1 cellular context compared by ENCODE assay signal in the genomic region with DNA sequence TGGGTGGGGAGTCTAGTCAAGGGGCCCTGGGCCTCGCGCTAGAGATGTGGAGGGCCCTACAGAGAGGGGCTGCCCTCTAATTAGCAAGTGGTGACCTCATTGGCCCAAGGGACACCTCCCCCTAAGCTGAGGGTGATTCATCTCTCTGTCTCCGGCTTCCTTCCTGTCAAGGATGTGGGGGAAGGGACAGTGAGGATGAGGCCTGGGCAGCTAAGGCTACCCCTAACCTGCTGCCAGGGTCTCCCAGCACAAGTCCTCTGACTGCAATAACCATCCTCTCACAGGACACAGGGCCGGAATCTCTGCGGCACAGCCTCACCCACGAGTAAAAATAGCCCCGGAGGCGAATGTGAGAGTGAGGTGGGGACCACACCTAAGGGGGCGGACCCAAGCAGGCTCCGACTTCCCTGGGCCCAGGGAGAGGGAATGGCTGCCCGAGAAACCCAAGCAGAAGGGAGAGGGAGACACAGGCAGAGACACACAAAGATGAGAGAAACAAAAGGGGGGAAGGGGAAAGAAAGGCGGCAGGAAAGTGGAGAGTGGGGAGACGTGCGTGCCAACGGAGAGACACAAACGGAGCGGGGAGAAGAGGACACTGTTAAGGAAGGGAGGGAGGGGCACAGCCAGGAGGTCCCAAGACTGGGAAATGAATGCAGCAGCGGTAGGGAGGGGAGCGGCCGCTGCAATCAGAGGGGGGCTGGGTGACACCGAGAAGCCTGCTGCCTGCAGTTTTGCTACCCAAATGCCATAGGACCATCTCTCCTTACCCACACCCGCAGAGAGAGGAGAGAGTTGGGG.
TF ChIP-seq lines count a peak whose summit lies in the region.

No MANE protein-coding gene starts in this region.

TF ChIP-seq in GM12878, 131 proteins besides CTCF, POLR2A, EP300 and RAD21:
- TF ChIP-seq HDGF (IDR thresholded peaks at IDR 0.05) (peak; percentile 89), JUNB (IDR thresholded peaks at IDR 0.05) (peak; percentile 82), ZNF217 (IDR thresholded peaks at IDR 0.05) (peak; percentile 49; the same call in 1 of the 2 replicates), IKZF1 (conservative IDR thresholded peaks at IDR 0.05) (peak; percentile 70), NFXL1 (IDR thresholded peaks at IDR 0.05; ENCODE audit: borderline replicate concordance) (no peak), EGR1 (IDR thresholded peaks at IDR 0.05; ENCODE audit: borderline replicate concordance in 1 of 2, low read depth in 2 of 2, low read length in 2 of 2) (peak in 1 of 2 experiments; percentile 28; a peak in 1 of 3 replicates), SP1 (IDR thresholded peaks at IDR 0.05; ENCODE audit: low read depth, low read length) (peak; percentile 33), DPF2 (IDR thresholded peaks at IDR 0.05) (peak; percentile 61; the same call in 1 of the 2 replicates), ZNF24 (IDR thresholded peaks at IDR 0.05) (no peak), ZBED1 (IDR thresholded peaks at IDR 0.05; ENCODE audit: borderline replicate concordance) (peak; percentile 73; the same call in 1 of the 2 replicates), ZNF622 (IDR thresholded peaks at IDR 0.05) (no peak), CBFB (IDR thresholded peaks at IDR 0.05; ENCODE audit: low read depth) (no peak), MXI1 (IDR thresholded peaks at IDR 0.05; ENCODE audit: low read depth, low read length) (peak; percentile 69), LARP7 (IDR thresholded peaks at IDR 0.05) (peak; percentile 69), RCOR1 (conservative IDR thresholded peaks at IDR 0.05; ENCODE audit: low read depth, low read length) (0 out of 2 replicates have a peak, but pooled peaks have one; percentile 54), ATF7 (IDR thresholded peaks at IDR 0.05; ENCODE audit: low read depth) (peak; percentile 95), CBX5 (IDR thresholded peaks at IDR 0.05; ENCODE audit: low read depth) (no peak), YY1 (IDR thresholded peaks at IDR 0.05; ENCODE audit: low read depth, low read length) (peak; percentile 55; the same call in 1 of the 2 replicates), WRNIP1 (IDR thresholded peaks at IDR 0.05; ENCODE audit: borderline replicate concordance, low read depth, low read length) (0 out of 2 replicates have a peak, but pooled peaks have one; percentile 38), CBX3 (IDR thresholded peaks at IDR 0.05; ENCODE audit: borderline replicate concordance, low read depth) (no peak), SMC3 (IDR thresholded peaks at IDR 0.05; ENCODE audit: borderline replicate concordance, low read length) (peak; percentile 18; the same call in 1 of the 2 replicates), ETV6 (conservative IDR thresholded peaks at IDR 0.05 in 1 of 2, IDR thresholded peaks at IDR 0.05 in 1 of 2; ENCODE audit: borderline replicate concordance in 1 of 2, low read depth in 1 of 2) (peak in 1 of 2 experiments; percentile 84; a peak in 2 of 4 replicates), CHD2 (IDR thresholded peaks at IDR 0.05; ENCODE audit: borderline replicate concordance, low read depth, low read length) (peak; percentile 87; the same call in 1 of the 2 replicates), BHLHE40 (IDR thresholded peaks at IDR 0.05; ENCODE audit: borderline replicate concordance in 1 of 2, low read depth in 2 of 2, low read length in 1 of 2) (peak; percentile 22 to 49; a peak in 1 of 4 replicates), NR2F1 (conservative IDR thresholded peaks at IDR 0.05) (peak; percentile 73), CHD1 (IDR thresholded peaks at IDR 0.05; ENCODE audit: low read depth, low read length) (no peak), NBN (IDR thresholded peaks at IDR 0.05) (peak; percentile 45), TBL1XR1 (IDR thresholded peaks at IDR 0.05; ENCODE audit: low read depth, low read length) (peak; percentile 81), EED (IDR thresholded peaks at IDR 0.05; ENCODE audit: low read depth) (peak; percentile 35), JUND (IDR thresholded peaks at IDR 0.05; ENCODE audit: low read depth, low read length) (peak; percentile 71; the same call in 1 of the 2 replicates), KLF5 (IDR thresholded peaks at IDR 0.05; ENCODE audit: partially characterized antibody) (no peak), CREM (IDR thresholded peaks at IDR 0.05; ENCODE audit: low read depth) (0 out of 2 replicates have a peak, but pooled peaks have one; percentile 45), ATF2 (IDR thresholded peaks at IDR 0.05; ENCODE audit: low read length) (no peak), MTA2 (IDR thresholded peaks at IDR 0.05; ENCODE audit: low read depth) (peak; percentile 57; the same call in 1 of the 2 replicates), BCL11A (IDR thresholded peaks at IDR 0.05; ENCODE audit: low read depth, low read length) (peak; percentile 81), IRF4 (IDR thresholded peaks at IDR 0.05; ENCODE audit: low read depth, low read length) (0 out of 2 replicates have a peak, but pooled peaks have one; percentile 42), IKZF2 (IDR thresholded peaks at IDR 0.05) (peak in 1 of 2 experiments; percentile 8; a peak in 3 of 4 replicates), MEF2B (IDR thresholded peaks at IDR 0.05; ENCODE audit: partially characterized antibody, poor library complexity, severe bottlenecking) (peak; percentile 84), RB1 (IDR thresholded peaks at IDR 0.05; ENCODE audit: borderline replicate concordance) (0 out of 2 replicates have a peak, but pooled peaks have one; percentile 11)
- TF ChIP-seq, protein P1, sequence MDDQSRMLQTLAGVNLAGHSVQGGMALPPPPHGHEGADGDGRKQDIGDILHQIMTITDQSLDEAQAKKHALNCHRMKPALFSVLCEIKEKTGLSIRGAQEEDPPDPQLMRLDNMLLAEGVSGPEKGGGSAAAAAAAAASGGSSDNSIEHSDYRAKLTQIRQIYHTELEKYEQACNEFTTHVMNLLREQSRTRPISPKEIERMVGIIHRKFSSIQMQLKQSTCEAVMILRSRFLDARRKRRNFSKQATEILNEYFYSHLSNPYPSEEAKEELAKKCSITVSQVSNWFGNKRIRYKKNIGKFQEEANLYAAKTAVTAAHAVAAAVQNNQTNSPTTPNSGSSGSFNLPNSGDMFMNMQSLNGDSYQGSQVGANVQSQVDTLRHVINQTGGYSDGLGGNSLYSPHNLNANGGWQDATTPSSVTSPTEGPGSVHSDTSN (IDR thresholded peaks at IDR 0.05; ENCODE audit: insufficient replicate concordance, low read depth, low read length), result peak; percentile 84
- TF ChIP-seq, protein P2, sequence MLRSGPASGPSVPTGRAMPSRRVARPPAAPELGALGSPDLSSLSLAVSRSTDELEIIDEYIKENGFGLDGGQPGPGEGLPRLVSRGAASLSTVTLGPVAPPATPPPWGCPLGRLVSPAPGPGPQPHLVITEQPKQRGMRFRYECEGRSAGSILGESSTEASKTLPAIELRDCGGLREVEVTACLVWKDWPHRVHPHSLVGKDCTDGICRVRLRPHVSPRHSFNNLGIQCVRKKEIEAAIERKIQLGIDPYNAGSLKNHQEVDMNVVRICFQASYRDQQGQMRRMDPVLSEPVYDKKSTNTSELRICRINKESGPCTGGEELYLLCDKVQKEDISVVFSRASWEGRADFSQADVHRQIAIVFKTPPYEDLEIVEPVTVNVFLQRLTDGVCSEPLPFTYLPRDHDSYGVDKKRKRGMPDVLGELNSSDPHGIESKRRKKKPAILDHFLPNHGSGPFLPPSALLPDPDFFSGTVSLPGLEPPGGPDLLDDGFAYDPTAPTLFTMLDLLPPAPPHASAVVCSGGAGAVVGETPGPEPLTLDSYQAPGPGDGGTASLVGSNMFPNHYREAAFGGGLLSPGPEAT (IDR thresholded peaks at IDR 0.05; ENCODE audit: low read depth), result 0 out of 2 replicates have a peak, but pooled peaks have one; percentile 42
- TF ChIP-seq, protein P3, sequence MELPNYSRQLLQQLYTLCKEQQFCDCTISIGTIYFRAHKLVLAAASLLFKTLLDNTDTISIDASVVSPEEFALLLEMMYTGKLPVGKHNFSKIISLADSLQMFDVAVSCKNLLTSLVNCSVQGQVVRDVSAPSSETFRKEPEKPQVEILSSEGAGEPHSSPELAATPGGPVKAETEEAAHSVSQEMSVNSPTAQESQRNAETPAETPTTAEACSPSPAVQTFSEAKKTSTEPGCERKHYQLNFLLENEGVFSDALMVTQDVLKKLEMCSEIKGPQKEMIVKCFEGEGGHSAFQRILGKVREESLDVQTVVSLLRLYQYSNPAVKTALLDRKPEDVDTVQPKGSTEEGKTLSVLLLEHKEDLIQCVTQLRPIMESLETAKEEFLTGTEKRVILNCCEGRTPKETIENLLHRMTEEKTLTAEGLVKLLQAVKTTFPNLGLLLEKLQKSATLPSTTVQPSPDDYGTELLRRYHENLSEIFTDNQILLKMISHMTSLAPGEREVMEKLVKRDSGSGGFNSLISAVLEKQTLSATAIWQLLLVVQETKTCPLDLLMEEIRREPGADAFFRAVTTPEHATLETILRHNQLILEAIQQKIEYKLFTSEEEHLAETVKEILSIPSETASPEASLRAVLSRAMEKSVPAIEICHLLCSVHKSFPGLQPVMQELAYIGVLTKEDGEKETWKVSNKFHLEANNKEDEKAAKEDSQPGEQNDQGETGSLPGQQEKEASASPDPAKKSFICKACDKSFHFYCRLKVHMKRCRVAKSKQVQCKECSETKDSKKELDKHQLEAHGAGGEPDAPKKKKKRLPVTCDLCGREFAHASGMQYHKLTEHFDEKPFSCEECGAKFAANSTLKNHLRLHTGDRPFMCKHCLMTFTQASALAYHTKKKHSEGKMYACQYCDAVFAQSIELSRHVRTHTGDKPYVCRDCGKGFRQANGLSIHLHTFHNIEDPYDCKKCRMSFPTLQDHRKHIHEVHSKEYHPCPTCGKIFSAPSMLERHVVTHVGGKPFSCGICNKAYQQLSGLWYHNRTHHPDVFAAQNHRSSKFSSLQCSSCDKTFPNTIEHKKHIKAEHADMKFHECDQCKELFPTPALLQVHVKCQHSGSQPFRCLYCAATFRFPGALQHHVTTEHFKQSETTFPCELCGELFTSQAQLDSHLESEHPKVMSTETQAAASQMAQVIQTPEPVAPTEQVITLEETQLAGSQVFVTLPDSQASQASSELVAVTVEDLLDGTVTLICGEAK (IDR thresholded peaks at IDR 0.05; ENCODE audit: borderline replicate concordance), result peak; percentile 26; the same call in 1 of the 2 replicates
- TF ChIP-seq, protein P4, sequence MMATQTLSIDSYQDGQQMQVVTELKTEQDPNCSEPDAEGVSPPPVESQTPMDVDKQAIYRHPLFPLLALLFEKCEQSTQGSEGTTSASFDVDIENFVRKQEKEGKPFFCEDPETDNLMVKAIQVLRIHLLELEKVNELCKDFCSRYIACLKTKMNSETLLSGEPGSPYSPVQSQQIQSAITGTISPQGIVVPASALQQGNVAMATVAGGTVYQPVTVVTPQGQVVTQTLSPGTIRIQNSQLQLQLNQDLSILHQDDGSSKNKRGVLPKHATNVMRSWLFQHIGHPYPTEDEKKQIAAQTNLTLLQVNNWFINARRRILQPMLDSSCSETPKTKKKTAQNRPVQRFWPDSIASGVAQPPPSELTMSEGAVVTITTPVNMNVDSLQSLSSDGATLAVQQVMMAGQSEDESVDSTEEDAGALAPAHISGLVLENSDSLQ (IDR thresholded peaks at IDR 0.05), result peak; percentile 70
- TF ChIP-seq, protein P5, sequence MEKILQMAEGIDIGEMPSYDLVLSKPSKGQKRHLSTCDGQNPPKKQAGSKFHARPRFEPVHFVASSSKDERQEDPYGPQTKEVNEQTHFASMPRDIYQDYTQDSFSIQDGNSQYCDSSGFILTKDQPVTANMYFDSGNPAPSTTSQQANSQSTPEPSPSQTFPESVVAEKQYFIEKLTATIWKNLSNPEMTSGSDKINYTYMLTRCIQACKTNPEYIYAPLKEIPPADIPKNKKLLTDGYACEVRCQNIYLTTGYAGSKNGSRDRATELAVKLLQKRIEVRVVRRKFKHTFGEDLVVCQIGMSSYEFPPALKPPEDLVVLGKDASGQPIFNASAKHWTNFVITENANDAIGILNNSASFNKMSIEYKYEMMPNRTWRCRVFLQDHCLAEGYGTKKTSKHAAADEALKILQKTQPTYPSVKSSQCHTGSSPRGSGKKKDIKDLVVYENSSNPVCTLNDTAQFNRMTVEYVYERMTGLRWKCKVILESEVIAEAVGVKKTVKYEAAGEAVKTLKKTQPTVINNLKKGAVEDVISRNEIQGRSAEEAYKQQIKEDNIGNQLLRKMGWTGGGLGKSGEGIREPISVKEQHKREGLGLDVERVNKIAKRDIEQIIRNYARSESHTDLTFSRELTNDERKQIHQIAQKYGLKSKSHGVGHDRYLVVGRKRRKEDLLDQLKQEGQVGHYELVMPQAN (conservative IDR thresholded peaks at IDR 0.05), result 0 out of 2 replicates have a peak, but pooled peaks have one; percentile 38
- TF ChIP-seq, protein P6, sequence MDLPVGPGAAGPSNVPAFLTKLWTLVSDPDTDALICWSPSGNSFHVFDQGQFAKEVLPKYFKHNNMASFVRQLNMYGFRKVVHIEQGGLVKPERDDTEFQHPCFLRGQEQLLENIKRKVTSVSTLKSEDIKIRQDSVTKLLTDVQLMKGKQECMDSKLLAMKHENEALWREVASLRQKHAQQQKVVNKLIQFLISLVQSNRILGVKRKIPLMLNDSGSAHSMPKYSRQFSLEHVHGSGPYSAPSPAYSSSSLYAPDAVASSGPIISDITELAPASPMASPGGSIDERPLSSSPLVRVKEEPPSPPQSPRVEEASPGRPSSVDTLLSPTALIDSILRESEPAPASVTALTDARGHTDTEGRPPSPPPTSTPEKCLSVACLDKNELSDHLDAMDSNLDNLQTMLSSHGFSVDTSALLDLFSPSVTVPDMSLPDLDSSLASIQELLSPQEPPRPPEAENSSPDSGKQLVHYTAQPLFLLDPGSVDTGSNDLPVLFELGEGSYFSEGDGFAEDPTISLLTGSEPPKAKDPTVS (IDR thresholded peaks at IDR 0.05; ENCODE audit: low read depth, low read length), result no peak
- TF ChIP-seq, protein P7, sequence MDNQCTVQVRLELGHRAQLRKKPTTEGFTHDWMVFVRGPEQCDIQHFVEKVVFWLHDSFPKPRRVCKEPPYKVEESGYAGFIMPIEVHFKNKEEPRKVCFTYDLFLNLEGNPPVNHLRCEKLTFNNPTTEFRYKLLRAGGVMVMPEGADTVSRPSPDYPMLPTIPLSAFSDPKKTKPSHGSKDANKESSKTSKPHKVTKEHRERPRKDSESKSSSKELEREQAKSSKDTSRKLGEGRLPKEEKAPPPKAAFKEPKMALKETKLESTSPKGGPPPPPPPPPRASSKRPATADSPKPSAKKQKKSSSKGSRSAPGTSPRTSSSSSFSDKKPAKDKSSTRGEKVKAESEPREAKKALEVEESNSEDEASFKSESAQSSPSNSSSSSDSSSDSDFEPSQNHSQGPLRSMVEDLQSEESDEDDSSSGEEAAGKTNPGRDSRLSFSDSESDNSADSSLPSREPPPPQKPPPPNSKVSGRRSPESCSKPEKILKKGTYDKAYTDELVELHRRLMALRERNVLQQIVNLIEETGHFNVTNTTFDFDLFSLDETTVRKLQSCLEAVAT (IDR thresholded peaks at IDR 0.05), result peak; percentile 60; the same call in 1 of the 2 replicates
- TF ChIP-seq, protein P8, sequence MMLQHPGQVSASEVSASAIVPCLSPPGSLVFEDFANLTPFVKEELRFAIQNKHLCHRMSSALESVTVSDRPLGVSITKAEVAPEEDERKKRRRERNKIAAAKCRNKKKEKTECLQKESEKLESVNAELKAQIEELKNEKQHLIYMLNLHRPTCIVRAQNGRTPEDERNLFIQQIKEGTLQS (IDR thresholded peaks at IDR 0.05; ENCODE audit: borderline replicate concordance, extremely low read depth, low read depth, low read length), result no peak
